10 cellular contexts compared by ENCODE assay signal in genomic region chr17:18377437-18378204, GRCh38. TPM values are rescaled to one million over a fixed set of nuclear protein-coding genes. Genes with fewer than 3 reads are reported as not detected.
DNase-seq lines count a peak whose midpoint lies in the region; ATAC-seq and TF ChIP-seq lines count a peak whose summit lies in the region.
"Had no signal": no experiment of that assay in that cellular context is flagged by ENCODE, and none has a peak within 500 bp of the region (broad histone marks: within the 10 kb centered on the region; RNA-seq: fewer than 3 reads in every experiment).

EVPLL (plus strand) TSS chr17:18377778; CDS start chr17:18380938, 3,160 bp downstream.

- peak; percentile 77 for DNase-seq in CD14-positive monocyte (ENCODE audit: low spot score)
- DNase-seq in NAMALWA (ENCODE audit: low spot score), result peak; percentile 2
- no peak for DNase-seq in effector memory CD8-positive, alpha-beta T cell
- DNase-seq in COLO829 (ENCODE audit: low spot score), result no peak
- DNase-seq in Ammon's horn (ENCODE audit: low spot score), result no peak
- DNase-seq in globus pallidus (ENCODE audit: low spot score), result no peak
- DNase-seq in SHP77 (lab: John Stamatoyannopoulos, UW), result no peak

- H3K27me3 ChIP-seq in mucosa of stomach (ENCODE audit: control insufficient read depth, insufficient read depth, low read length), result peaks cover 8% of the 10 kb centered on the region
- H3K27me3 ChIP-seq: SJSA1 had no signal

- H3K4me1 ChIP-seq in mucosa of stomach (ENCODE audit: control insufficient read depth, insufficient read depth, low read length), result peaks cover 34% of the 10 kb centered on the region
- H3K4me1 ChIP-seq: SJSA1 had no signal

- peak within 1 kb of the TSS in 1 of 2 donors; percentile 70 for H3K4me3 Mint-ChIP-seq in CD14-positive monocyte
- no peak within 1 kb of the TSS for H3K4me3 Mint-ChIP-seq in effector memory CD8-positive, alpha-beta T cell

- TF ChIP-seq CTCF in CD14-positive monocyte (IDR thresholded peaks at IDR 0.05), result no peak

- peak within 1 kb of the TSS; percentile 15 for H3K9ac ChIP-seq in mucosa of stomach (ENCODE audit: low read length)

- H3K36me3 Mint-ChIP-seq in CD14-positive monocyte, result peaks cover 4% of the 10 kb centered on the region in 2 donors
- H3K36me3 Mint-ChIP-seq in effector memory CD8-positive, alpha-beta T cell (ENCODE audit: insufficient read depth), result no peaks in the 10 kb centered on the region

- no peaks in the 10 kb centered on the region for H3K9me3 ChIP-seq in mucosa of stomach (ENCODE audit: control insufficient read depth, low read length)
- H3K9me3 ChIP-seq: SJSA1 had no signal

- H3K9me3 Mint-ChIP-seq in CD14-positive monocyte, result peaks cover 7 to 18% (median 10%) of the 10 kb centered on the region in 7 donors
- no peaks in the 10 kb centered on the region for H3K9me3 Mint-ChIP-seq in effector memory CD8-positive, alpha-beta T cell

- H3K27ac Mint-ChIP-seq in CD14-positive monocyte, result peak within 1 kb of the TSS in 6 of 7 donors; percentile 12 to 74 (median 39)
- peak within 1 kb of the TSS in 1 of 2 donors; percentile 63 for H3K27ac Mint-ChIP-seq in effector memory CD8-positive, alpha-beta T cell

- peaks cover 16% of the 10 kb centered on the region for H3K4me1 Mint-ChIP-seq in CD14-positive monocyte
- H3K4me1 Mint-ChIP-seq in effector memory CD8-positive, alpha-beta T cell (ENCODE audit: low read depth in 2 of 2), result peaks cover 0 to 14% of the 10 kb centered on the region in 2 donors

- ATAC-seq in effector memory CD8-positive, alpha-beta T cell (replicated peaks), result peak; percentile 37

- H3K4me3 ChIP-seq in mucosa of stomach (ENCODE audit: low read length), result no peak within 1 kb of the TSS
- H3K4me3 ChIP-seq: SJSA1 had no signal

- no peaks in the 10 kb centered on the region for H3K36me3 ChIP-seq in mucosa of stomach (ENCODE audit: control insufficient read depth, insufficient read depth, low read length)
- H3K36me3 ChIP-seq: SJSA1 had no signal

- H3K27me3 Mint-ChIP-seq in CD14-positive monocyte (ENCODE audit: low read depth in 3 of 3), result peaks cover 23 to 34% (median 28%) of the 10 kb centered on the region in 3 donors
- peaks cover 12 to 26% of the 10 kb centered on the region in 2 donors for H3K27me3 Mint-ChIP-seq in effector memory CD8-positive, alpha-beta T cell

- intact Hi-C loops in CD14-positive monocyte (cut with micrococcal nuclease), result no loop called here

RNA-seq across cellular contexts. Expression of gene EVPLL, which starts in this region (rescaled TPM):
- polyA plus RNA-seq in CD14-positive monocyte, result not detected
- polyA plus RNA-seq: endothelial cell of umbilical vein had no signal

Comparison
In these comparisons a context has a peak if more than half of its experiments do, and no peak if none do; other contexts are left out.
1. Peak in DNase-seq in CD14-positive monocyte; RNA of the gene not detected or under 1 TPM.